In the genomic region with DNA sequence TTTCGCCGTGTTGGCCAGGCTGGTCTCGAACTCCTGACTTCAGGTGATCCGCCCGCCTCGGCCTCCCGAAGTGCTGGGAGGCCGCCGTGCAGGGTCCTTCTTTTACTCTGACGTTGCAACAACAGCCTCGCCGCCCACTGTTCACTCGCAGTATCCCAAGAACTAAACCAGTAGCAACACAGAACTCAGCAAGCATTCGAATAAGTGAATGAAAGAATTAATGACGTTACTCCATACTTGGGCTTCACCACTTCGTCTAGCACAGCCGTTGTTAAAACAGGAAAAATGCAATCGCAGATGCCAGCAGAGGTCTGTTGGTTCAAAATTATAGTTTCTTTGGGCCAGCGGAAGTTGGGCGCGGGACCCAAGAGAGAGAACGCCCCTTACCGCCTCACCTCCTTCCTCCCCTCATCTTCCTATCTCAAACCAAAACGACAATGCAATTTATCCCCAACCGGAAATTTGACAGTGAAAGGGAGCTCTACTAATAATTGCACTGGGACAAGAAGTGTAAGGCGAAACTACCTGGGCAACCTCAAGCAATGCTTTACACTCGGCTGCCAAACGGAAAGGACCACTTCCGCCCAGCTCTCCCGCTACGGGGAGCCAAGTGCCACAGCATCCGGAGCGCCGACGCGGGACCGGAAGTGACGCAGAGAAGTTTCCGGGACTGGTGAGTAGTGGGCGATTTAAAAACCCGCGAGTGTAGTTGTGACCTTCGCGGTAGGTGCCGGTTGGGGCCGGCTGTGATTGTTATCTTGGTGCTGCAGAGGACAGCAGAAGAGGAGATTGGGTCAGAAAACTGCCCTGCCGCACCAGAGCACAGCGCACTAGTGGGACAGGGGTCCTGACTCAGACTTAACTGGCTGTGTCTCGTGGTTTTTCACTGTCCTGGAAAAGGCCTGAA, we compare ENCODE assay signal across 8 cellular contexts. TPM values are rescaled to one million over a fixed set of nuclear protein-coding genes. Genes with fewer than 3 reads are reported as not detected.
DNase-seq lines count a peak whose midpoint lies in the region; ATAC-seq and TF ChIP-seq lines count a peak whose summit lies in the region.

A gene with protein sequence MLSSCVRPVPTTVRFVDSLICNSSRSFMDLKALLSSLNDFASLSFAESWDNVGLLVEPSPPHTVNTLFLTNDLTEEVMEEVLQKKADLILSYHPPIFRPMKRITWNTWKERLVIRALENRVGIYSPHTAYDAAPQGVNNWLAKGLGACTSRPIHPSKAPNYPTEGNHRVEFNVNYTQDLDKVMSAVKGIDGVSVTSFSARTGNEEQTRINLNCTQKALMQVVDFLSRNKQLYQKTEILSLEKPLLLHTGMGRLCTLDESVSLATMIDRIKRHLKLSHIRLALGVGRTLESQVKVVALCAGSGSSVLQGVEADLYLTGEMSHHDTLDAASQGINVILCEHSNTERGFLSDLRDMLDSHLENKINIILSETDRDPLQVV (plus strand): TSS at position 653 of the 907 bp plus-strand sequence. CDS start 2,573 bp downstream, outside the sequence.
A gene (minus strand): TSS at position 359 of the 907 bp plus-strand sequence. CDS start 1,462 bp downstream, outside the sequence.

- H3K27me3 Mint-ChIP-seq in activated CD4-positive, alpha-beta T cell treated with anti-CD3 and anti-CD28 coated beads for 36 hours: no peaks in the 10 kb centered on the region

- peak within 1 kb of the TSS; percentile 77 for H3K4me3 ChIP-seq in choroid plexus epithelial cell (ENCODE audit: low read depth, low read length)

- H3K4me1 Mint-ChIP-seq in activated CD4-positive, alpha-beta T cell treated with anti-CD3 and anti-CD28 coated beads for 36 hours: peaks cover 46% of the 10 kb centered on the region

- peak within 1 kb of the TSS; percentile 98 for H3K4me3 Mint-ChIP-seq in activated CD4-positive, alpha-beta T cell treated with anti-CD3 and anti-CD28 coated beads for 36 hours

- DNase-seq in AML-193 (lab: John Stamatoyannopoulos, UW): peak; percentile 88 to 90
- DNase-seq in GM19238 (ENCODE audit: insufficient read length, low spot score): peak; percentile 76
- DNase-seq in NCI-H524 (lab: John Stamatoyannopoulos, UW): peak; percentile 94 to 99
- peak; percentile 99 for DNase-seq in activated CD4-positive, alpha-beta T cell treated with anti-CD3 and anti-CD28 coated beads for 36 hours
- DNase-seq in choroid plexus epithelial cell (ENCODE audit: low read depth): peak; percentile 99
- DNase-seq in kidney glomerular epithelial cell (lab: John Stamatoyannopoulos, UW): peak; percentile 86
- DNase-seq in stimulated activated CD4-positive, alpha-beta T cell treated with anti-CD3 and anti-CD28 coated beads, Interleukin-1b, Interleukin-23, amount 100 ng/mL, for 1 hour (ENCODE audit: low read depth in 2 of 2): peak; percentile 86 to 89

- intact Hi-C loops in activated CD4-positive, alpha-beta T cell treated with anti-CD3 and anti-CD28 coated beads for 36 hours (cut with DNase I, micrococcal nuclease): loop anchor here (1.0 to 2.0 kb wide), 12 partner anchors 25 to 1376 kb away; a partner anchor contains a TSS

- ATAC-seq in HG03442 (IDR thresholded peaks at IDR 0.05; ENCODE audit: unreplicated experiment): peak; percentile 93
- ATAC-seq in activated CD4-positive, alpha-beta T cell treated with anti-CD3 and anti-CD28 coated beads for 36 hours: peak; percentile 83

- CTCF ChIA-PET in activated CD4-positive, alpha-beta T cell treated with anti-CD3 and anti-CD28 coated beads for 36 hours (lab: Charles Lee): interaction anchor here (0.6 to 2.8 kb wide), 13 partner anchors 9 to 978 kb away, joined by 3 to 14 read pairs (median 5); a partner anchor contains a TSS

- POLR2A ChIA-PET in activated CD4-positive, alpha-beta T cell treated with anti-CD3 and anti-CD28 coated beads for 36 hours (lab: Charles Lee): interaction anchor here (0.6 to 2.1 kb wide), 20 partner anchors 22 to 563 kb away, joined by 3 to 49 read pairs (median 4); a partner anchor contains a TSS

- no peaks in the 10 kb centered on the region for H3K9me3 Mint-ChIP-seq in activated CD4-positive, alpha-beta T cell treated with anti-CD3 and anti-CD28 coated beads for 36 hours (ENCODE audit: low read depth)

- peaks cover 36% of the 10 kb centered on the region for H3K36me3 Mint-ChIP-seq in activated CD4-positive, alpha-beta T cell treated with anti-CD3 and anti-CD28 coated beads for 36 hours (ENCODE audit: low read depth)

- TF ChIP-seq CTCF in choroid plexus epithelial cell (conservative IDR thresholded peaks at IDR 0.05; ENCODE audit: low read depth, low read length): no peak

- peak within 1 kb of the TSS; percentile 100 for H3K27ac Mint-ChIP-seq in activated CD4-positive, alpha-beta T cell treated with anti-CD3 and anti-CD28 coated beads for 36 hours

RNA-seq across cellular contexts. Expression of the first gene that starts in this region (rescaled TPM):
- 10 to 100 TPM; 37.0 to 47.7 TPM for total RNA-seq in activated CD4-positive, alpha-beta T cell treated with anti-CD3 and anti-CD28 coated beads for 36 hours

RNA-seq across cellular contexts. Expression of the second gene that starts in this region (rescaled TPM):
- 10 to 100 TPM; 52.6 to 53.0 TPM for total RNA-seq in activated CD4-positive, alpha-beta T cell treated with anti-CD3 and anti-CD28 coated beads for 36 hours

Comparison
In these comparisons a context has a peak if more than half of its experiments do, and no peak if none do; other contexts are left out.
1. Peak in every context shown above with its lines: DNase-seq, ATAC-seq and H3K4me3 ChIP-seq.